ENCODE assay signal across 14 cellular contexts in the genomic region with DNA sequence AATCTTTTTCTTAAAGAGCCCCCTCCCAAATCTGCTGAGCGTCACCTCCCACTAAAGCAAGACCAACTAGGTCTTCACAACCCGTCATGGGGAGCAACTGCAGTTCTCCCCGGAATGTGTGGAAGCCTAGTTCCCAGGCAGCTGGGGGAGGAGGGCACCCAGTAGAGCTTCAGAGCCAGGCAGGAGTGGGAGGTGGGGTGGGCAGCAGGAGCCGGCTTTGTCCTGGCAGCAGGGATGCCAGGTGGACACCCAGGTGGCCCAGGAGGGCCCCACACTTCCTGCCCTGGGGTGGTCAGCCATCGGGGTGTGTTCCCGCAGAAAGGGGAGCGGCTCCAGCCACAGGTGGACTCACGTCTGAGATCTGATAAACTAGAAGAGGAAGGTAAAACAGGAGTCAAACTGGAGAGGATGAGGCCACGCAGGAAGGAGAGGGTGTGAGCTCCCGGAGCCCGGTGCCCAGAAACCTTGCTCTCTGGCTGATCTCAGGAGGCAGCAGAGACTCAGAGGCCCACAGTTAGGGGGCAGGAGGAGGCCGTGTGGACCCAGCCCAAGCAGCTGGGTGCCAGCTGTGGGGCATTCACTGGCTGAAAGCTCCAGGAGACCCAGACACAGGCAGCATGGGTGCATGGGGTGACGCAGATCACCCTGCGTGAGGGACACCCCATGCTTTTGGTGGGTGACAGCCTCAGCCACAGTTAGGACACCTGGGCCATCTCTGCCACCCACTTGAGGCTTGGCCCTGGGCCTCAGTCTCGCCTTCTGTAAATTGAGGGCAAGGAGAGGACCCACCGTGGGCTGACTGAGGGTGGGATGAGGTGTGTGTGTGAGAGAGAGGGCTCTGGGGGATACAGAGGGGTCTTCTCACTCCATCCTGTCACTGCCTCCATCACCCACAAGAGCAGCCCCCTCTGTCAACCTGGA.
"Had no signal": no experiment of that assay in that cellular context is flagged by ENCODE, and none has a peak within 500 bp of the region (broad histone marks: within the 10 kb centered on the region; RNA-seq: fewer than 3 reads in every experiment).

No MANE protein-coding gene starts in this region.

- H3K4me3 ChIP-seq: esophagus squamous epithelium, right atrium auricular region, tibial artery had no signal

- H3K36me3 ChIP-seq: brain microvascular endothelial cell, esophagus squamous epithelium, right atrium auricular region, tibial artery had no signal

- H3K27me3 ChIP-seq: right atrium auricular region had no signal

- H3K4me1 Mint-ChIP-seq: immature natural killer cell, memory B cell had no signal

- DNase-seq: activated CD4-positive, alpha-beta T cell treated with anti-CD3 and anti-CD28 coated beads for 4 hours; activated T-cell treated with anti-CD3 and anti-CD28 coated beads, Interleukin-2, amount 50 U/mL, for 1 hour; amniotic stem cell; brain microvascular endothelial cell; esophagus squamous epithelium; foreskin fibroblast; glutamatergic neuron; immature natural killer cell; small intestine; SW 1271 had no signal

- H3K36me3 Mint-ChIP-seq: immature natural killer cell, memory B cell had no signal

- H3K27ac ChIP-seq: brain microvascular endothelial cell, esophagus squamous epithelium, right atrium auricular region, tibial artery had no signal

- H3K9me3 ChIP-seq: esophagus squamous epithelium, right atrium auricular region, tibial artery had no signal

- ATAC-seq: activated naive CD4-positive, alpha-beta T cell treated with anti-CD3 and anti-CD28 coated beads, Interleukin-2, amount 50 U/mL, for 72 hours had no signal

- H3K27ac Mint-ChIP-seq: activated naive CD4-positive, alpha-beta T cell treated with anti-CD3 and anti-CD28 coated beads, Interleukin-2, amount 50 U/mL, for 72 hours; immature natural killer cell; memory B cell had no signal

- H3K4me1 ChIP-seq: tibial artery had no signal

- H3K4me3 Mint-ChIP-seq: immature natural killer cell, memory B cell had no signal
